Comparison of ENCODE assay signal across 1 cellular context in the genomic region with DNA sequence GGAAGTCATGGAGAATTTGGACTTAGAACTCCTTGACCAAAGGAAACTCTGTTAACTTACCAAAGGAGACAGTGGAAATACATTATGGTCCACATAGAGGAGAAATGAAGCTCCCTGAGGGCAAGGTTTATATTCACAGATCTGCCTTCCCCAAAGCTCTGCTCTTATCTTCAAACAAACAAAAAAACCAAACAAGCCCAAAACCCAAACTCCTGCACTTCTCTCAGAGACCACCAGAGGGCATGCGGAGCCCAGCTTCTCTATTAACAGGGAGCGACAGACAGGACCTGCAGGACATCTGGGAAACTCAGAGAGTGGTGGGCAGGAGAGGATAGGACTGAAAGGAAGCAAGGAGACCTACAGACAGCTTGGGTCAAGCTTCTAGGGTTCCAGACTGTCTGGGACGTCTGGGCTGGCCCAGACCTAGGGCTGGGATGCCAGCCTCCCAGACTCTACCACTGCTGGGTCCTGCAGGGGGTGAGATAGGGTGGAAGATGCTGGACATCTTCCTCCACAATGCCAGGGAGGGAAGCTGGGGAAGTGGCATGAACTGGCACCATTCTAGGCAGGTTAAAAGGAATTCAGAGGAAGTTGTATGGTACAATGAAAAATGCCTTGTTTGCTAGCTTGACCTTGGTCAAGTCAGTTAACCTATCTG.
TF ChIP-seq lines count a peak whose summit lies in the region.

No MANE protein-coding gene starts in this region.

TF ChIP-seq in GM12878, 131 proteins besides CTCF, POLR2A, EP300 and RAD21 (continues in another document):
- no peak for TF ChIP-seq BRCA1 (IDR thresholded peaks at IDR 0.05; ENCODE audit: low read depth, low read length)
- no peak for TF ChIP-seq SUZ12 (IDR thresholded peaks at IDR 0.05; ENCODE audit: unreplicated experiment)
- TF ChIP-seq SPI1 (IDR thresholded peaks at IDR 0.05; ENCODE audit: borderline replicate concordance, insufficient read depth, low read depth, low read length) = no peak
- TF ChIP-seq RFX5 (IDR thresholded peaks at IDR 0.05; ENCODE audit: low read depth, low read length) = no peak
- TF ChIP-seq SIX5 (IDR thresholded peaks at IDR 0.05; ENCODE audit: low read depth, low read length, severe bottlenecking) = no peak
- no peak for TF ChIP-seq HDAC2 (IDR thresholded peaks at IDR 0.05)
- TF ChIP-seq SREBF1 (IDR thresholded peaks at IDR 0.05; ENCODE audit: low read length) = no peak
- TF ChIP-seq EZH2 (IDR thresholded peaks at IDR 0.05; ENCODE audit: borderline replicate concordance, control insufficient read depth, low read depth, low read length) = no peak
- no peak for TF ChIP-seq TCF12 (IDR thresholded peaks at IDR 0.05; ENCODE audit: low read depth, low read length)
- TF ChIP-seq HDGF (IDR thresholded peaks at IDR 0.05) = no peak
- TF ChIP-seq, protein P1, sequence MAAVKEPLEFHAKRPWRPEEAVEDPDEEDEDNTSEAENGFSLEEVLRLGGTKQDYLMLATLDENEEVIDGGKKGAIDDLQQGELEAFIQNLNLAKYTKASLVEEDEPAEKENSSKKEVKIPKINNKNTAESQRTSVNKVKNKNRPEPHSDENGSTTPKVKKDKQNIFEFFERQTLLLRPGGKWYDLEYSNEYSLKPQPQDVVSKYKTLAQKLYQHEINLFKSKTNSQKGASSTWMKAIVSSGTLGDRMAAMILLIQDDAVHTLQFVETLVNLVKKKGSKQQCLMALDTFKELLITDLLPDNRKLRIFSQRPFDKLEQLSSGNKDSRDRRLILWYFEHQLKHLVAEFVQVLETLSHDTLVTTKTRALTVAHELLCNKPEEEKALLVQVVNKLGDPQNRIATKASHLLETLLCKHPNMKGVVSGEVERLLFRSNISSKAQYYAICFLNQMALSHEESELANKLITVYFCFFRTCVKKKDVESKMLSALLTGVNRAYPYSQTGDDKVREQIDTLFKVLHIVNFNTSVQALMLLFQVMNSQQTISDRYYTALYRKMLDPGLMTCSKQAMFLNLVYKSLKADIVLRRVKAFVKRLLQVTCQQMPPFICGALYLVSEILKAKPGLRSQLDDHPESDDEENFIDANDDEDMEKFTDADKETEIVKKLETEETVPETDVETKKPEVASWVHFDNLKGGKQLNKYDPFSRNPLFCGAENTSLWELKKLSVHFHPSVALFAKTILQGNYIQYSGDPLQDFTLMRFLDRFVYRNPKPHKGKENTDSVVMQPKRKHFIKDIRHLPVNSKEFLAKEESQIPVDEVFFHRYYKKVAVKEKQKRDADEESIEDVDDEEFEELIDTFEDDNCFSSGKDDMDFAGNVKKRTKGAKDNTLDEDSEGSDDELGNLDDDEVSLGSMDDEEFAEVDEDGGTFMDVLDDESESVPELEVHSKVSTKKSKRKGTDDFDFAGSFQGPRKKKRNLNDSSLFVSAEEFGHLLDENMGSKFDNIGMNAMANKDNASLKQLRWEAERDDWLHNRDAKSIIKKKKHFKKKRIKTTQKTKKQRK (IDR thresholded peaks at IDR 0.05; ENCODE audit: low read depth, low read length) = no peak
- TF ChIP-seq GABPA (IDR thresholded peaks at IDR 0.05; ENCODE audit: low read depth) = no peak
- TF ChIP-seq TBL1XR1 (IDR thresholded peaks at IDR 0.05; ENCODE audit: low read depth, low read length) = no peak
- TF ChIP-seq BHLHE40 (IDR thresholded peaks at IDR 0.05; ENCODE audit: borderline replicate concordance in 1 of 2, low read depth in 2 of 2, low read length in 1 of 2) = 0 out of 4 replicates have a peak, but pooled peaks of 1 of the 2 experiments have one; percentile 33
- peak; percentile 100 for TF ChIP-seq SMC3 (IDR thresholded peaks at IDR 0.05; ENCODE audit: borderline replicate concordance, low read length)
- TF ChIP-seq MYC (IDR thresholded peaks at IDR 0.05; ENCODE audit: insufficient read depth, insufficient read length, insufficient replicate concordance, low read length, severe bottlenecking) = no peak
- no peak; the same call in 1 of the 2 replicates for TF ChIP-seq LARP7 (IDR thresholded peaks at IDR 0.05)
- no peak for TF ChIP-seq ZSCAN29 (IDR thresholded peaks at IDR 0.05)
- no peak for TF ChIP-seq RAD51 (IDR thresholded peaks at IDR 0.05)
- TF ChIP-seq, protein P2, sequence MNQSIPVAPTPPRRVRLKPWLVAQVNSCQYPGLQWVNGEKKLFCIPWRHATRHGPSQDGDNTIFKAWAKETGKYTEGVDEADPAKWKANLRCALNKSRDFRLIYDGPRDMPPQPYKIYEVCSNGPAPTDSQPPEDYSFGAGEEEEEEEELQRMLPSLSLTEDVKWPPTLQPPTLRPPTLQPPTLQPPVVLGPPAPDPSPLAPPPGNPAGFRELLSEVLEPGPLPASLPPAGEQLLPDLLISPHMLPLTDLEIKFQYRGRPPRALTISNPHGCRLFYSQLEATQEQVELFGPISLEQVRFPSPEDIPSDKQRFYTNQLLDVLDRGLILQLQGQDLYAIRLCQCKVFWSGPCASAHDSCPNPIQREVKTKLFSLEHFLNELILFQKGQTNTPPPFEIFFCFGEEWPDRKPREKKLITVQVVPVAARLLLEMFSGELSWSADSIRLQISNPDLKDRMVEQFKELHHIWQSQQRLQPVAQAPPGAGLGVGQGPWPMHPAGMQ (IDR thresholded peaks at IDR 0.05; ENCODE audit: borderline replicate concordance) = no peak
- no peak for TF ChIP-seq FOS (IDR thresholded peaks at IDR 0.05; ENCODE audit: borderline replicate concordance, extremely low read depth, insufficient read length)
- no peak for TF ChIP-seq MEF2A (IDR thresholded peaks at IDR 0.05; ENCODE audit: insufficient read depth, low read depth, low read length)
- TF ChIP-seq, protein P3, sequence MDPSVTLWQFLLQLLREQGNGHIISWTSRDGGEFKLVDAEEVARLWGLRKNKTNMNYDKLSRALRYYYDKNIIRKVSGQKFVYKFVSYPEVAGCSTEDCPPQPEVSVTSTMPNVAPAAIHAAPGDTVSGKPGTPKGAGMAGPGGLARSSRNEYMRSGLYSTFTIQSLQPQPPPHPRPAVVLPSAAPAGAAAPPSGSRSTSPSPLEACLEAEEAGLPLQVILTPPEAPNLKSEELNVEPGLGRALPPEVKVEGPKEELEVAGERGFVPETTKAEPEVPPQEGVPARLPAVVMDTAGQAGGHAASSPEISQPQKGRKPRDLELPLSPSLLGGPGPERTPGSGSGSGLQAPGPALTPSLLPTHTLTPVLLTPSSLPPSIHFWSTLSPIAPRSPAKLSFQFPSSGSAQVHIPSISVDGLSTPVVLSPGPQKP (IDR thresholded peaks at IDR 0.05; ENCODE audit: low read depth, low read length) = no peak
- TF ChIP-seq RBBP5 (conservative IDR thresholded peaks at IDR 0.05) = no peak
- TF ChIP-seq, protein P4, sequence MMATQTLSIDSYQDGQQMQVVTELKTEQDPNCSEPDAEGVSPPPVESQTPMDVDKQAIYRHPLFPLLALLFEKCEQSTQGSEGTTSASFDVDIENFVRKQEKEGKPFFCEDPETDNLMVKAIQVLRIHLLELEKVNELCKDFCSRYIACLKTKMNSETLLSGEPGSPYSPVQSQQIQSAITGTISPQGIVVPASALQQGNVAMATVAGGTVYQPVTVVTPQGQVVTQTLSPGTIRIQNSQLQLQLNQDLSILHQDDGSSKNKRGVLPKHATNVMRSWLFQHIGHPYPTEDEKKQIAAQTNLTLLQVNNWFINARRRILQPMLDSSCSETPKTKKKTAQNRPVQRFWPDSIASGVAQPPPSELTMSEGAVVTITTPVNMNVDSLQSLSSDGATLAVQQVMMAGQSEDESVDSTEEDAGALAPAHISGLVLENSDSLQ (IDR thresholded peaks at IDR 0.05) = no peak
- no peak for TF ChIP-seq SREBF2 (IDR thresholded peaks at IDR 0.05; ENCODE audit: low read length)
- TF ChIP-seq CREM (IDR thresholded peaks at IDR 0.05; ENCODE audit: low read depth) = no peak
- TF ChIP-seq ZNF207 (IDR thresholded peaks at IDR 0.05; ENCODE audit: borderline replicate concordance) = 0 out of 2 replicates have a peak, but pooled peaks have one; percentile 41
- TF ChIP-seq NFIC (IDR thresholded peaks at IDR 0.05; ENCODE audit: low read depth, low read length) = no peak
- TF ChIP-seq, protein P5, sequence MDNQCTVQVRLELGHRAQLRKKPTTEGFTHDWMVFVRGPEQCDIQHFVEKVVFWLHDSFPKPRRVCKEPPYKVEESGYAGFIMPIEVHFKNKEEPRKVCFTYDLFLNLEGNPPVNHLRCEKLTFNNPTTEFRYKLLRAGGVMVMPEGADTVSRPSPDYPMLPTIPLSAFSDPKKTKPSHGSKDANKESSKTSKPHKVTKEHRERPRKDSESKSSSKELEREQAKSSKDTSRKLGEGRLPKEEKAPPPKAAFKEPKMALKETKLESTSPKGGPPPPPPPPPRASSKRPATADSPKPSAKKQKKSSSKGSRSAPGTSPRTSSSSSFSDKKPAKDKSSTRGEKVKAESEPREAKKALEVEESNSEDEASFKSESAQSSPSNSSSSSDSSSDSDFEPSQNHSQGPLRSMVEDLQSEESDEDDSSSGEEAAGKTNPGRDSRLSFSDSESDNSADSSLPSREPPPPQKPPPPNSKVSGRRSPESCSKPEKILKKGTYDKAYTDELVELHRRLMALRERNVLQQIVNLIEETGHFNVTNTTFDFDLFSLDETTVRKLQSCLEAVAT (IDR thresholded peaks at IDR 0.05) = 0 out of 2 replicates have a peak, but pooled peaks have one; percentile 47
- no peak for TF ChIP-seq DPF2 (IDR thresholded peaks at IDR 0.05)
- TF ChIP-seq, protein P6, sequence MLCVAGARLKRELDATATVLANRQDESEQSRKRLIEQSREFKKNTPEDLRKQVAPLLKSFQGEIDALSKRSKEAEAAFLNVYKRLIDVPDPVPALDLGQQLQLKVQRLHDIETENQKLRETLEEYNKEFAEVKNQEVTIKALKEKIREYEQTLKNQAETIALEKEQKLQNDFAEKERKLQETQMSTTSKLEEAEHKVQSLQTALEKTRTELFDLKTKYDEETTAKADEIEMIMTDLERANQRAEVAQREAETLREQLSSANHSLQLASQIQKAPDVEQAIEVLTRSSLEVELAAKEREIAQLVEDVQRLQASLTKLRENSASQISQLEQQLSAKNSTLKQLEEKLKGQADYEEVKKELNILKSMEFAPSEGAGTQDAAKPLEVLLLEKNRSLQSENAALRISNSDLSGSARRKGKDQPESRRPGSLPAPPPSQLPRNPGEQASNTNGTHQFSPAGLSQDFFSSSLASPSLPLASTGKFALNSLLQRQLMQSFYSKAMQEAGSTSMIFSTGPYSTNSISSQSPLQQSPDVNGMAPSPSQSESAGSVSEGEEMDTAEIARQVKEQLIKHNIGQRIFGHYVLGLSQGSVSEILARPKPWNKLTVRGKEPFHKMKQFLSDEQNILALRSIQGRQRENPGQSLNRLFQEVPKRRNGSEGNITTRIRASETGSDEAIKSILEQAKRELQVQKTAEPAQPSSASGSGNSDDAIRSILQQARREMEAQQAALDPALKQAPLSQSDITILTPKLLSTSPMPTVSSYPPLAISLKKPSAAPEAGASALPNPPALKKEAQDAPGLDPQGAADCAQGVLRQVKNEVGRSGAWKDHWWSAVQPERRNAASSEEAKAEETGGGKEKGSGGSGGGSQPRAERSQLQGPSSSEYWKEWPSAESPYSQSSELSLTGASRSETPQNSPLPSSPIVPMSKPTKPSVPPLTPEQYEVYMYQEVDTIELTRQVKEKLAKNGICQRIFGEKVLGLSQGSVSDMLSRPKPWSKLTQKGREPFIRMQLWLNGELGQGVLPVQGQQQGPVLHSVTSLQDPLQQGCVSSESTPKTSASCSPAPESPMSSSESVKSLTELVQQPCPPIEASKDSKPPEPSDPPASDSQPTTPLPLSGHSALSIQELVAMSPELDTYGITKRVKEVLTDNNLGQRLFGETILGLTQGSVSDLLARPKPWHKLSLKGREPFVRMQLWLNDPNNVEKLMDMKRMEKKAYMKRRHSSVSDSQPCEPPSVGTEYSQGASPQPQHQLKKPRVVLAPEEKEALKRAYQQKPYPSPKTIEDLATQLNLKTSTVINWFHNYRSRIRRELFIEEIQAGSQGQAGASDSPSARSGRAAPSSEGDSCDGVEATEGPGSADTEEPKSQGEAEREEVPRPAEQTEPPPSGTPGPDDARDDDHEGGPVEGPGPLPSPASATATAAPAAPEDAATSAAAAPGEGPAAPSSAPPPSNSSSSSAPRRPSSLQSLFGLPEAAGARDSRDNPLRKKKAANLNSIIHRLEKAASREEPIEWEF (IDR thresholded peaks at IDR 0.05; ENCODE audit: insufficient replicate concordance, low read depth, low read length) = no peak
- TF ChIP-seq JUNB (IDR thresholded peaks at IDR 0.05) = no peak
- no peak for TF ChIP-seq JUND (IDR thresholded peaks at IDR 0.05; ENCODE audit: low read depth, low read length)
- TF ChIP-seq ZZZ3 (IDR thresholded peaks at IDR 0.05; ENCODE audit: control insufficient read depth, insufficient read length, low read depth) = no peak
- TF ChIP-seq CHD1 (IDR thresholded peaks at IDR 0.05; ENCODE audit: low read depth, low read length) = no peak
- no peak for TF ChIP-seq POLR2AphosphoS5 (IDR thresholded peaks at IDR 0.05; ENCODE audit: low read length)
- no peak for TF ChIP-seq CHD4 (IDR thresholded peaks at IDR 0.05)
- TF ChIP-seq MXI1 (IDR thresholded peaks at IDR 0.05; ENCODE audit: low read depth, low read length) = no peak
- no peak for TF ChIP-seq MTA2 (IDR thresholded peaks at IDR 0.05; ENCODE audit: low read depth)
- TF ChIP-seq, protein P7, sequence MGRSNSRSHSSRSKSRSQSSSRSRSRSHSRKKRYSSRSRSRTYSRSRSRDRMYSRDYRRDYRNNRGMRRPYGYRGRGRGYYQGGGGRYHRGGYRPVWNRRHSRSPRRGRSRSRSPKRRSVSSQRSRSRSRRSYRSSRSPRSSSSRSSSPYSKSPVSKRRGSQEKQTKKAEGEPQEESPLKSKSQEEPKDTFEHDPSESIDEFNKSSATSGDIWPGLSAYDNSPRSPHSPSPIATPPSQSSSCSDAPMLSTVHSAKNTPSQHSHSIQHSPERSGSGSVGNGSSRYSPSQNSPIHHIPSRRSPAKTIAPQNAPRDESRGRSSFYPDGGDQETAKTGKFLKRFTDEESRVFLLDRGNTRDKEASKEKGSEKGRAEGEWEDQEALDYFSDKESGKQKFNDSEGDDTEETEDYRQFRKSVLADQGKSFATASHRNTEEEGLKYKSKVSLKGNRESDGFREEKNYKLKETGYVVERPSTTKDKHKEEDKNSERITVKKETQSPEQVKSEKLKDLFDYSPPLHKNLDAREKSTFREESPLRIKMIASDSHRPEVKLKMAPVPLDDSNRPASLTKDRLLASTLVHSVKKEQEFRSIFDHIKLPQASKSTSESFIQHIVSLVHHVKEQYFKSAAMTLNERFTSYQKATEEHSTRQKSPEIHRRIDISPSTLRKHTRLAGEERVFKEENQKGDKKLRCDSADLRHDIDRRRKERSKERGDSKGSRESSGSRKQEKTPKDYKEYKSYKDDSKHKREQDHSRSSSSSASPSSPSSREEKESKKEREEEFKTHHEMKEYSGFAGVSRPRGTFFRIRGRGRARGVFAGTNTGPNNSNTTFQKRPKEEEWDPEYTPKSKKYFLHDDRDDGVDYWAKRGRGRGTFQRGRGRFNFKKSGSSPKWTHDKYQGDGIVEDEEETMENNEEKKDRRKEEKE (IDR thresholded peaks at IDR 0.05) = no peak
- TF ChIP-seq, protein P8, sequence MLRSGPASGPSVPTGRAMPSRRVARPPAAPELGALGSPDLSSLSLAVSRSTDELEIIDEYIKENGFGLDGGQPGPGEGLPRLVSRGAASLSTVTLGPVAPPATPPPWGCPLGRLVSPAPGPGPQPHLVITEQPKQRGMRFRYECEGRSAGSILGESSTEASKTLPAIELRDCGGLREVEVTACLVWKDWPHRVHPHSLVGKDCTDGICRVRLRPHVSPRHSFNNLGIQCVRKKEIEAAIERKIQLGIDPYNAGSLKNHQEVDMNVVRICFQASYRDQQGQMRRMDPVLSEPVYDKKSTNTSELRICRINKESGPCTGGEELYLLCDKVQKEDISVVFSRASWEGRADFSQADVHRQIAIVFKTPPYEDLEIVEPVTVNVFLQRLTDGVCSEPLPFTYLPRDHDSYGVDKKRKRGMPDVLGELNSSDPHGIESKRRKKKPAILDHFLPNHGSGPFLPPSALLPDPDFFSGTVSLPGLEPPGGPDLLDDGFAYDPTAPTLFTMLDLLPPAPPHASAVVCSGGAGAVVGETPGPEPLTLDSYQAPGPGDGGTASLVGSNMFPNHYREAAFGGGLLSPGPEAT (IDR thresholded peaks at IDR 0.05; ENCODE audit: low read depth) = 0 out of 2 replicates have a peak, but pooled peaks have one; percentile 16
- 0 out of 2 replicates have a peak, but pooled peaks have one; percentile 48 for TF ChIP-seq NBN (IDR thresholded peaks at IDR 0.05)
- no peak for TF ChIP-seq BCL11A (IDR thresholded peaks at IDR 0.05; ENCODE audit: low read depth, low read length)
